Comparison of ENCODE assay signal across 15 cellular contexts in the genomic region with DNA sequence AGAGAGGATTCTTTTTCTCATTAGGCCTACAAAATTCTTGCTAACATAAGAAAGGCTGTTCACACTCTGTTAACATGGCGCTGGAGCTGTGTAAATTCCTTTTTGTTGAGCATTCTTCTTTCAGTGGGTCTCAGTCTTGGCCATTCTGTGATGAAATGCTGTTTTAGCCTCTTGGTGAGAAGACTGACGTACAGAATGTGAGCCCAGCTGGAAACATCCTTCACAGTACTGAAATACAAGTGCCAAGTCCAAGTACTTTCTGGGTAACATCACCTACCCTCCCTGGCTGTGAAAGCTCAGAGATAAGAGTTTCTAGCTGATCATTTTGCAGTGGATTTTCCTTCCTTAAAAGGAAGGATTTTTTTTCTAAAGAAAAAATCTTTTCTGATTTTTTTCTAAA.
DNase-seq lines count a peak whose midpoint lies in the region; ATAC-seq and TF ChIP-seq lines count a peak whose summit lies in the region.
"Had no signal": no experiment of that assay in that cellular context is flagged by ENCODE, and none has a peak within 500 bp of the region (broad histone marks: within the 10 kb centered on the region; RNA-seq: fewer than 3 reads in every experiment).

No MANE protein-coding gene starts in this region.

- peaks cover 30% of the 10 kb centered on the region for H3K4me1 ChIP-seq in adipocyte (ENCODE audit: control insufficient read depth, insufficient read depth, low read length)
- no peaks in the 10 kb centered on the region for H3K4me1 ChIP-seq in cardiac muscle cell (ENCODE audit: low read depth)
- H3K4me1 ChIP-seq: BLaER1 had no signal

- no peak overlapping the region for H3K4me3 Mint-ChIP-seq in T-helper 2 cell treated with Interferon-gamma antibody and Interleukin-4, amounts not matched to agents 5 μg/mL and 100 μg/mL, for 36 hours
- no peak overlapping the region for H3K4me3 Mint-ChIP-seq in activated naive CD4-positive, alpha-beta T cell treated with anti-CD3 and anti-CD28 coated beads for 36 hours
- H3K4me3 Mint-ChIP-seq: activated CD4-positive, alpha-beta memory T cell treated with anti-CD3 and anti-CD28 coated beads for 36 hours; stimulated activated effector memory CD8-positive, alpha-beta T cell treated with anti-CD3 and anti-CD28 coated beads, Interleukin-12 subunit alpha, Interleukin-12 subunit beta, amount 100 ng/mL, for 72 hours had no signal

- intact Hi-C loops in activated naive CD4-positive, alpha-beta T cell treated with anti-CD3 and anti-CD28 coated beads for 36 hours (cut with micrococcal nuclease), result loop anchor here (2.0 kb wide), 2 partner anchors 227 to 467 kb away; no protein-coding TSS in a partner anchor

- peak overlapping the region; percentile 6 for H3K27ac ChIP-seq in cardiac muscle cell
- H3K27ac ChIP-seq: BLaER1, body of pancreas, RWPE1 had no signal

- peak; percentile 59 for DNase-seq in Daoy (ENCODE audit: low read depth)
- peak; percentile 58 for DNase-seq in adipocyte (ENCODE audit: low read depth)
- peak; percentile 51 to 97 for DNase-seq in cardiac muscle cell (ENCODE audit: low read depth in 1 of 2, low spot score in 1 of 2)
- DNase-seq in non-pigmented ciliary epithelial cell (ENCODE audit: low read depth), result peak; percentile 85
- DNase-seq in T-helper 2 cell treated with Interferon-gamma antibody and Interleukin-4, amounts not matched to agents 5 μg/mL and 100 μg/mL, for 36 hours (ENCODE audit: low spot score), result no peak
- DNase-seq in LoVo (ENCODE audit: low spot score), result no peak
- no peak for DNase-seq in activated naive CD4-positive, alpha-beta T cell treated with anti-CD3 and anti-CD28 coated beads for 36 hours
- DNase-seq: activated CD4-positive, alpha-beta memory T cell treated with anti-CD3 and anti-CD28 coated beads for 36 hours; body of pancreas; stimulated activated CD4-positive, alpha-beta T cell treated with anti-CD3 and anti-CD28 coated beads, Interleukin-4, amount 100 ng/mL, for 24 hours; T1000 had no signal

- H3K36me3 ChIP-seq in adipocyte (ENCODE audit: control insufficient read depth, insufficient read depth, low read length, severe bottlenecking) (no peaks in the 10 kb centered on the region), cardiac muscle cell (no peaks in the 10 kb centered on the region)
- H3K36me3 ChIP-seq: BLaER1 had no signal

- no peak for ATAC-seq in HG03175 (IDR thresholded peaks at IDR 0.05; ENCODE audit: unreplicated experiment)
- ATAC-seq: stimulated activated effector memory CD8-positive, alpha-beta T cell treated with anti-CD3 and anti-CD28 coated beads, Interleukin-12 subunit alpha, Interleukin-12 subunit beta, amount 100 ng/mL, for 72 hours had no signal

- no peak overlapping the region for H3K27ac Mint-ChIP-seq in T-helper 2 cell treated with Interferon-gamma antibody and Interleukin-4, amounts not matched to agents 5 μg/mL and 100 μg/mL, for 36 hours
- H3K27ac Mint-ChIP-seq in activated naive CD4-positive, alpha-beta T cell treated with anti-CD3 and anti-CD28 coated beads for 36 hours, result no peak overlapping the region
- H3K27ac Mint-ChIP-seq: activated CD4-positive, alpha-beta memory T cell treated with anti-CD3 and anti-CD28 coated beads for 36 hours; stimulated activated effector memory CD8-positive, alpha-beta T cell treated with anti-CD3 and anti-CD28 coated beads, Interleukin-12 subunit alpha, Interleukin-12 subunit beta, amount 100 ng/mL, for 72 hours had no signal

- H3K4me1 Mint-ChIP-seq in T-helper 2 cell treated with Interferon-gamma antibody and Interleukin-4, amounts not matched to agents 5 μg/mL and 100 μg/mL, for 36 hours (ENCODE audit: low read depth), result peaks cover 12% of the 10 kb centered on the region
- H3K4me1 Mint-ChIP-seq in activated naive CD4-positive, alpha-beta T cell treated with anti-CD3 and anti-CD28 coated beads for 36 hours (ENCODE audit: low read depth), result no peaks in the 10 kb centered on the region
- H3K4me1 Mint-ChIP-seq: stimulated activated effector memory CD8-positive, alpha-beta T cell treated with anti-CD3 and anti-CD28 coated beads, Interleukin-12 subunit alpha, Interleukin-12 subunit beta, amount 100 ng/mL, for 72 hours had no signal

- no peak overlapping the region for H3K4me3 ChIP-seq in adipocyte (ENCODE audit: low read length)
- H3K4me3 ChIP-seq in cardiac muscle cell, result no peak overlapping the region
- H3K4me3 ChIP-seq: BLaER1, body of pancreas had no signal

- CTCF ChIA-PET in activated naive CD4-positive, alpha-beta T cell treated with anti-CD3 and anti-CD28 coated beads for 36 hours (lab: Charles Lee), result no interaction called here

- no peaks in the 10 kb centered on the region for H3K36me3 Mint-ChIP-seq in T-helper 2 cell treated with Interferon-gamma antibody and Interleukin-4, amounts not matched to agents 5 μg/mL and 100 μg/mL, for 36 hours (ENCODE audit: low read depth)
- no peaks in the 10 kb centered on the region for H3K36me3 Mint-ChIP-seq in activated naive CD4-positive, alpha-beta T cell treated with anti-CD3 and anti-CD28 coated beads for 36 hours (ENCODE audit: low read depth)
- H3K36me3 Mint-ChIP-seq: activated CD4-positive, alpha-beta memory T cell treated with anti-CD3 and anti-CD28 coated beads for 36 hours; stimulated activated effector memory CD8-positive, alpha-beta T cell treated with anti-CD3 and anti-CD28 coated beads, Interleukin-12 subunit alpha, Interleukin-12 subunit beta, amount 100 ng/mL, for 72 hours had no signal

- TF ChIP-seq CTCF in cardiac muscle cell (IDR thresholded peaks at IDR 0.05; ENCODE audit: low read depth, low read length), result no peak

- H3K27me3 ChIP-seq in adipocyte (replicated peaks; ENCODE audit: control insufficient read depth, insufficient read depth, low read length), result no peaks in the 10 kb centered on the region
- H3K27me3 ChIP-seq in cardiac muscle cell, result no peaks in the 10 kb centered on the region
- H3K27me3 ChIP-seq: BLaER1, body of pancreas had no signal

- no peaks in the 10 kb centered on the region for H3K9me3 Mint-ChIP-seq in T-helper 2 cell treated with Interferon-gamma antibody and Interleukin-4, amounts not matched to agents 5 μg/mL and 100 μg/mL, for 36 hours
- no peaks in the 10 kb centered on the region for H3K9me3 Mint-ChIP-seq in activated naive CD4-positive, alpha-beta T cell treated with anti-CD3 and anti-CD28 coated beads for 36 hours
- H3K9me3 Mint-ChIP-seq: activated CD4-positive, alpha-beta memory T cell treated with anti-CD3 and anti-CD28 coated beads for 36 hours; stimulated activated effector memory CD8-positive, alpha-beta T cell treated with anti-CD3 and anti-CD28 coated beads, Interleukin-12 subunit alpha, Interleukin-12 subunit beta, amount 100 ng/mL, for 72 hours had no signal

- H3K9me3 ChIP-seq in adipocyte (ENCODE audit: control insufficient read depth, low read length) (no peaks in the 10 kb centered on the region), cardiac muscle cell (ENCODE audit: low read depth) (no peaks in the 10 kb centered on the region)
- H3K9me3 ChIP-seq: BLaER1, body of pancreas had no signal

- H3K9ac ChIP-seq in adipocyte (ENCODE audit: low read length), result peak overlapping the region; percentile 32
- H3K9ac ChIP-seq: BLaER1 had no signal

- H3K27me3 Mint-ChIP-seq in T-helper 2 cell treated with Interferon-gamma antibody and Interleukin-4, amounts not matched to agents 5 μg/mL and 100 μg/mL, for 36 hours (ENCODE audit: low read depth), result peaks cover 8% of the 10 kb centered on the region
- H3K27me3 Mint-ChIP-seq in activated naive CD4-positive, alpha-beta T cell treated with anti-CD3 and anti-CD28 coated beads for 36 hours (ENCODE audit: low read depth), result peaks cover 9% of the 10 kb centered on the region

Comparison
In these comparisons a context has a peak if more than half of its experiments do, and no peak if none do; other contexts are left out.
1. DNase-seq: peak in Daoy (single experiment), adipocyte (single experiment), cardiac muscle cell (2 of 2) and non-pigmented ciliary epithelial cell (single experiment); none in T-helper 2 cell treated with Interferon-gamma antibody and Interleukin-4, amounts not matched to agents 5 μg/mL and 100 μg/mL, for 36 hours (single experiment), LoVo (single experiment) and activated naive CD4-positive, alpha-beta T cell treated with anti-CD3 and anti-CD28 coated beads for 36 hours (single experiment).